29 cellular contexts compared by ENCODE assay signal in genomic region chr10:49502358-49502757, GRCh38.
DNase-seq lines count a peak whose midpoint lies in the region.
"Had no signal": no experiment of that assay in that cellular context is flagged by ENCODE, and none has a peak within 500 bp of the region (broad histone marks: within the 10 kb centered on the region; RNA-seq: fewer than 3 reads in every experiment).

No MANE protein-coding gene starts in this region.

- H3K4me3 ChIP-seq in adipocyte (ENCODE audit: low read length): no peak overlapping the region
- H3K4me3 ChIP-seq in skeletal muscle cell (ENCODE audit: low read depth, low read length): no peak overlapping the region
- H3K4me3 ChIP-seq: ascending aorta, esophagus squamous epithelium, K562, left lung, sigmoid colon, transverse colon had no signal

- H3K9ac ChIP-seq in adipocyte (ENCODE audit: low read length): no peak overlapping the region

- peak; percentile 22 for DNase-seq in NCI-H1105 treated with DMSO at 0.1 percent for 48 hours (lab: John Stamatoyannopoulos, UW)
- no peak for DNase-seq in NCI-H1105 (lab: John Stamatoyannopoulos, UW)
- DNase-seq in adipocyte (ENCODE audit: low read depth): peak; percentile 50
- peak; percentile 80 for DNase-seq in fibroblast of gingiva (ENCODE audit: low read depth)
- DNase-seq in skeletal muscle cell (ENCODE audit: low read depth): peak; percentile 2
- DNase-seq in activated CD8-positive, alpha-beta memory T cell treated with anti-CD3 and anti-CD28 coated beads, Interleukin-2, amount 50 U/mL, for 48 hours: no peak
- DNase-seq in NOMO-1 treated with dmso at 0.1 percent for 144 hours (lab: John Stamatoyannopoulos, UW; ENCODE audit: unreplicated experiment): no peak
- DNase-seq in DMS114 treated with DMSO at 0.1 percent for 48 hours (lab: John Stamatoyannopoulos, UW; ENCODE audit: unreplicated experiment): no peak
- DNase-seq: activated CD4-positive, alpha-beta T cell treated with anti-CD3 and anti-CD28 coated beads, Interleukin-2, amount 10 ng/mL, durations not matched to agents 24 days and 14 days; activated gamma-delta T cell; activated naive CD8-positive, alpha-beta T cell treated with anti-CD3 and anti-CD28 coated beads for 36 hours; activated T-cell treated with anti-CD3 and anti-CD28 coated beads, Interleukin-2, amount 50 U/mL, for 1 hour; C1 segment of cervical spinal cord; COR-L47; DMS53; esophagus squamous epithelium; H9; left lung; NCI-H1417 treated with DMSO at 0.1 percent for 48 hours; NCI-H2081; NCI-H226; sigmoid colon; stimulated activated CD4-positive, alpha-beta T cell treated with anti-CD3 and anti-CD28 coated beads, Interleukin-15, amount 100 ng/mL, for 24 hours; stimulated activated CD4-positive, alpha-beta T cell treated with anti-CD3 and anti-CD28 coated beads, Interleukin-4, amount 100 ng/mL, for 4 hours; T-cell; transverse colon had no signal

- no peaks in the 10 kb centered on the region for H3K9me3 ChIP-seq in adipocyte (ENCODE audit: control insufficient read depth, low read length)
- H3K9me3 ChIP-seq: ascending aorta, esophagus squamous epithelium, left lung, neutrophil, sigmoid colon, transverse colon had no signal

- H3K36me3 ChIP-seq in adipocyte (ENCODE audit: control insufficient read depth, insufficient read depth, low read length, severe bottlenecking): peaks cover 49% of the 10 kb centered on the region

- H3K27me3 ChIP-seq in adipocyte (replicated peaks; ENCODE audit: control insufficient read depth, insufficient read depth, low read length): no peaks in the 10 kb centered on the region
- H3K27me3 ChIP-seq: ascending aorta, esophagus squamous epithelium, left lung, neutrophil, sigmoid colon, transverse colon had no signal

- H3K4me1 ChIP-seq in adipocyte (ENCODE audit: control insufficient read depth, insufficient read depth, low read length): peaks cover 22% of the 10 kb centered on the region
- H3K4me1 ChIP-seq: ascending aorta, esophagus squamous epithelium, left lung, transverse colon had no signal

Comparison
In these comparisons a context has a peak if more than half of its experiments do, and no peak if none do; other contexts are left out.
1. DNase-seq: peak in NCI-H1105 treated with DMSO at 0.1 percent for 48 hours (single experiment), adipocyte (single experiment), fibroblast of gingiva (single experiment) and skeletal muscle cell (single experiment); none in NCI-H1105 (single experiment), activated CD8-positive, alpha-beta memory T cell treated with anti-CD3 and anti-CD28 coated beads, Interleukin-2, amount 50 U/mL, for 48 hours (single experiment), NOMO-1 treated with dmso at 0.1 percent for 144 hours (single experiment) and DMS114 treated with DMSO at 0.1 percent for 48 hours (single experiment).